14 cellular contexts compared by ENCODE assay signal in the genomic region with DNA sequence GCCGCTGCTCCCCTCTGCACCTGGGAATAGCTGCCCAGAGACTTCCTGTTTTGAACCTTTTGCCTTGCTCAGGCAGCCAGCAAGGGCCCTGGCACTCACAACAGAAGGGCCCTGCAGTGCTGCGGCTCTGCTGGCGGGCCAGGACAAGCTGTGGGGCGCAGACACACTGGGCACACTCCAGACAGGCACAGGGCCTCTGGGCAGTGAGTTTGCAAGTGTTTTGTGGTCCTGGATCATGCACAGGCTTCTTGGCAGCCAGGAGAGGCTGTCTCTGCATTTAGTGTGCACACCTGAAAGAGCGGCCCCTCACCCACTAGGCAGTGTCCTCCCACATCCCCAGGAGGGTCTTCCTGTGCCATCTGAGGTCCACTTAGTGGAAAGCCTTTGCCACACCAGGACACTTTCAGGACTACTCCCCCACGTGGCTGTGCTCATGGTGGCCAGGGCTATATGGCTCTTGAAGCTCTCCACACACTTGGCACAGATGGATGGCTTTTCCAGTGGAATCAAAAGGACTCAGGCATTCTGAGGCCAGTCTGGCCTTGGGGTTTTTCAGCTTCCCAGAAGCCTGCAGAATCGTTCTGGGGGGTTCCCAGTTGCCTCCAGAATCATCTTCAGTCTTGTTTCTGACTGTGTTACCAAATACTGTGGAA. TPM values are rescaled to one million over a fixed set of nuclear protein-coding genes. Genes with fewer than 3 reads are reported as not detected.
DNase-seq lines count a peak whose midpoint lies in the region; ATAC-seq, FAIRE-seq and TF ChIP-seq lines count a peak whose summit lies in the region.
"Had no signal": no experiment of that assay in that cellular context is flagged by ENCODE, and none has a peak within 500 bp of the region (broad histone marks: within the 10 kb centered on the region; RNA-seq: fewer than 3 reads in every experiment).

No MANE protein-coding gene starts in this region.

- H4K20me1 ChIP-seq in MM.1S (ENCODE audit: insufficient read depth, low read length) (no peaks in the 10 kb centered on the region), K562 (replicated peaks; ENCODE audit: control insufficient read depth, insufficient read depth, low read length) (peaks cover 25% of the 10 kb centered on the region), GM23338 (replicated peaks; ENCODE audit: insufficient read depth) (no peaks in the 10 kb centered on the region)

- H3K79me2 ChIP-seq in MM.1S (ENCODE audit: low read length) (no peaks in the 10 kb centered on the region), K562 (ENCODE audit: control insufficient read depth, insufficient read depth, low read length) (no peaks in the 10 kb centered on the region), GM23338 (replicated peaks; ENCODE audit: insufficient read depth) (no peaks in the 10 kb centered on the region)

- 15% methylated on average over 7 of the region's 7 CpGs for WGBS in K562 (ENCODE audit: insufficient coverage, low coverage, missing lambda C conversion rate)

- DNase-seq in activated T-cell treated with anti-CD3 and anti-CD28 coated beads, Interleukin-2, amount 50 U/mL, for 72 hours, result no peak
- DNase-seq in activated T-cell treated with anti-CD3 and anti-CD28 coated beads for 4 hours, result no peak
- DNase-seq in MM.1S, result peak; percentile 65
- DNase-seq in K562 (ENCODE audit: extremely low read depth in 1 of 4, low spot score in 3 of 4), result no peak
- no peak for DNase-seq in NCI-H1694 treated with DMSO at 0.1 percent for 48 hours (lab: John Stamatoyannopoulos, UW)
- no peak for DNase-seq in AML-193 (lab: John Stamatoyannopoulos, UW)
- no peak for DNase-seq in GM23338 (ENCODE audit: low spot score)
- DNase-seq: immature natural killer cell, MV-4-11, NCI-H446 treated with DMSO at 0.1 percent for 48 hours, sigmoid colon had no signal

- POLR2A ChIA-PET in K562 (lab: Yijun Ruan, JAX), result interaction anchor here (0.5 kb wide), 1 partner anchor 534 kb away, joined by 3 read pairs; no protein-coding TSS in a partner anchor

- H3K9me2 ChIP-seq in MM.1S (replicated peaks; ENCODE audit: insufficient read depth, low read length) (no peaks in the 10 kb centered on the region), GM23338 (ENCODE audit: insufficient read depth) (no peaks in the 10 kb centered on the region)

- in situ Hi-C loops in K562 (cut with MboI), result loop anchor here (25.0 kb wide), 1 partner anchor 169 kb away; no protein-coding TSS in a partner anchor

- H3K36me3 ChIP-seq in MM.1S (replicated peaks; ENCODE audit: insufficient read depth, low read length) (no peaks in the 10 kb centered on the region), K562 (ENCODE audit: control insufficient read depth, insufficient read depth, low read length) (no peaks in the 10 kb centered on the region), GM23338 (ENCODE audit: insufficient read depth) (no peaks in the 10 kb centered on the region)

- peak overlapping the region; percentile 78 for H3K27ac Mint-ChIP-seq in activated T-cell treated with anti-CD3 and anti-CD28 coated beads, Interleukin-2, amount 50 U/mL, for 72 hours
- H3K27ac Mint-ChIP-seq in GM23338, result no peak overlapping the region

- ATAC-seq in activated T-cell treated with anti-CD3 and anti-CD28 coated beads, Interleukin-2, amount 50 U/mL, for 72 hours (replicated peaks in 1 of 2), result no peak
- ATAC-seq in K562, result no peak
- no peak for ATAC-seq in GM23338

- no peaks in the 10 kb centered on the region for H3K27me3 Mint-ChIP-seq in activated T-cell treated with anti-CD3 and anti-CD28 coated beads, Interleukin-2, amount 50 U/mL, for 72 hours (ENCODE audit: low read depth)
- H3K27me3 Mint-ChIP-seq in GM23338 (ENCODE audit: insufficient read depth, low read depth, poor library complexity), result peaks cover 9% of the 10 kb centered on the region

- H3F3A ChIP-seq in MM.1S (ENCODE audit: insufficient read depth, low read length) (no peaks in the 10 kb centered on the region), GM23338 (replicated peaks; ENCODE audit: low read depth) (peaks cover 7% of the 10 kb centered on the region; the same call in 1 of the 2 replicates)

- no peak for TF ChIP-seq EP300 in K562 (IDR thresholded peaks at IDR 0.05; ENCODE audit: low read length)

- H3K9ac ChIP-seq in MM.1S (ENCODE audit: low read length) (peak overlapping the region; percentile 11; the same call in 1 of the 2 replicates), K562 (ENCODE audit: insufficient read depth in 1 of 2, low read depth in 2 of 2, low read length in 2 of 2) (peak overlapping the region in 1 of 2 experiments; percentile 59; a peak in 2 of 4 replicates)

- CTCF ChIA-PET in K562 (lab: Yijun Ruan, JAX; ENCODE audit: low intra/inter-chr PET ratio), result no interaction called here

- H3K27ac ChIP-seq in MM.1S (ENCODE audit: low read length) (peak overlapping the region; percentile 27; the same call in 1 of the 2 replicates), K562 (ENCODE audit: extremely low read depth, low read depth, low read length) (no peak overlapping the region), skin epidermis (peak overlapping the region in 12 of 21 experiments; percentile 1 to 94 (median 63)), GM23338 (ENCODE audit: low read depth) (no peak overlapping the region)
- H3K27ac ChIP-seq: sigmoid colon had no signal

- no peaks in the 10 kb centered on the region for H3K9me3 Mint-ChIP-seq in activated T-cell treated with anti-CD3 and anti-CD28 coated beads, Interleukin-2, amount 50 U/mL, for 72 hours
- no peaks in the 10 kb centered on the region for H3K9me3 Mint-ChIP-seq in GM23338
- H3K9me3 Mint-ChIP-seq: immature natural killer cell had no signal

- H3K9me1 ChIP-seq in K562 (ENCODE audit: control insufficient read depth, insufficient read depth, low read length), result no peaks in the 10 kb centered on the region

- H2AFZ ChIP-seq in MM.1S (ENCODE audit: low read length) (peak overlapping the region; percentile 52), K562 (ENCODE audit: low read depth, low read length) (no peak overlapping the region), GM23338 (no peak overlapping the region)

- H3K4me1 Mint-ChIP-seq in activated T-cell treated with anti-CD3 and anti-CD28 coated beads, Interleukin-2, amount 50 U/mL, for 72 hours (ENCODE audit: low read depth), result peaks cover 85% of the 10 kb centered on the region
- H3K4me1 Mint-ChIP-seq in GM23338, result peaks cover 11% of the 10 kb centered on the region; the same call in 1 of the 3 replicates

- H3K27me3 ChIP-seq in MM.1S (replicated peaks; ENCODE audit: insufficient read depth, low read length) (no peaks in the 10 kb centered on the region), K562 (ENCODE audit: control insufficient read depth in 2 of 2, insufficient read depth in 2 of 2, low read length in 2 of 2) (peaks cover 24 to 53% of the 10 kb centered on the region in 2 experiments; a peak in 4 of 5 replicates), GM23338 (ENCODE audit: insufficient read depth) (peaks cover 10% of the 10 kb centered on the region; the same call in 1 of the 2 replicates)
- H3K27me3 ChIP-seq: sigmoid colon had no signal

- no TSS peak for BruUV-seq in K562 (replicated peaks; lab: Mats Ljungman, UMichigan)

- TF ChIP-seq CTCF in MM.1S (IDR thresholded peaks at IDR 0.05; ENCODE audit: low read length) (0 out of 2 replicates have a peak, but pooled peaks have one; percentile 14), K562 (IDR thresholded peaks at IDR 0.05 in 2 of 3, conservative IDR thresholded peaks at IDR 0.05 in 1 of 3; ENCODE audit: insufficient read depth in 2 of 3, low read depth in 1 of 3, low read length in 3 of 3) (no peak), GM23338 (conservative IDR thresholded peaks at IDR 0.05; ENCODE audit: low read depth in 2 of 2) (no peak)

- H3K9me3 ChIP-seq in MM.1S (replicated peaks; ENCODE audit: insufficient read depth, low read length), result no peaks in the 10 kb centered on the region
- H3K9me3 ChIP-seq in K562 (replicated peaks; ENCODE audit: control insufficient read depth, insufficient read depth, low read depth, low read length), result no peaks in the 10 kb centered on the region
- H3K9me3 ChIP-seq: sigmoid colon had no signal

- no peak for TF ChIP-seq RAD21 in K562 (CRISPR knock-in tag; conservative IDR thresholded peaks at IDR 0.05 in 1 of 2, IDR thresholded peaks at IDR 0.05 in 1 of 2)

- peak overlapping the region; percentile 34; the same call in 1 of the 2 replicates for H3K4me2 ChIP-seq in MM.1S (ENCODE audit: low read depth, low read length)
- no peak overlapping the region for H3K4me2 ChIP-seq in K562 (ENCODE audit: insufficient read depth, low read length)
- H3K4me2 ChIP-seq in GM23338, result no peak overlapping the region

- no peak for FAIRE-seq in K562 (lab: Jason Lieb, UNC)
- FAIRE-seq: colon, HTR-8/SVneo had no signal

- no peak for TF ChIP-seq POLR2A in K562 (conservative IDR thresholded peaks at IDR 0.05)

- H3K4me1 ChIP-seq in MM.1S (ENCODE audit: low read length), result peaks cover 46% of the 10 kb centered on the region
- H3K4me1 ChIP-seq in K562 (replicated peaks in 1 of 2; ENCODE audit: control insufficient read depth in 2 of 2, insufficient read depth in 2 of 2, low read length in 2 of 2), result peaks cover 9 to 17% of the 10 kb centered on the region in 2 experiments
- H3K4me1 ChIP-seq in GM23338 (ENCODE audit: insufficient read depth), result peaks cover 6% of the 10 kb centered on the region; the same call in 1 of the 2 replicates

- H3K4me3 Mint-ChIP-seq in activated T-cell treated with anti-CD3 and anti-CD28 coated beads, Interleukin-2, amount 50 U/mL, for 72 hours, result peak overlapping the region; percentile 15 to 34
- H3K4me3 Mint-ChIP-seq in GM23338, result no peak overlapping the region

- no peak overlapping the region for H3K4me3 ChIP-seq in MM.1S (ENCODE audit: low read length)
- no peak overlapping the region for H3K4me3 ChIP-seq in K562
- H3K4me3 ChIP-seq in skin epidermis, result no peak overlapping the region
- H3K4me3 ChIP-seq in GM23338, result no peak overlapping the region
- H3K4me3 ChIP-seq: sigmoid colon had no signal

- intact Hi-C loops in K562 (cut with micrococcal nuclease), result no loop called here

- H3K36me3 Mint-ChIP-seq in activated T-cell treated with anti-CD3 and anti-CD28 coated beads, Interleukin-2, amount 50 U/mL, for 72 hours (ENCODE audit: insufficient read depth in 2 of 2), result no peaks in the 10 kb centered on the region
- H3K36me3 Mint-ChIP-seq in GM23338 (ENCODE audit: low read depth), result no peaks in the 10 kb centered on the region
- H3K36me3 Mint-ChIP-seq: immature natural killer cell had no signal

RNA-seq across cellular contexts. Expression of a gene that starts 5.0 kb away (rescaled TPM):
- 10 to 100 TPM; 43.4 to 44.5 TPM for total RNA-seq in activated T-cell treated with anti-CD3 and anti-CD28 coated beads, Interleukin-2, amount 50 U/mL, for 72 hours
- total RNA-seq in K562 (2011; cell fraction: chromatin; rRNA removed; ENCODE audit: low replicate concordance), result 4.1 and 8.3 TPM in 2 replicates
- 11.3 and 12.5 TPM in 2 replicates for total RNA-seq in K562 (2011; cell fraction: nucleolus; rRNA removed)
- total RNA-seq in K562 (2011; cell fraction: nucleoplasm; rRNA removed), result 10.7 and 14.9 TPM in 2 replicates
- total RNA-seq in K562 (2014; rRNA removed) (15.2 and 20.7 TPM in 2 replicates), K562 (2014; rRNA removed; fragmentation: Illumina TruSeq; extraction: Trizol) (4.0 and 4.7 TPM in 2 replicates), K562 (2015; rRNA removed; fragmentation: Illumina TruSeq; extraction: Trizol) (11.8 and 13.3 TPM in 2 replicates), K562 (2021) (17.8 and 18.5 TPM in 2 replicates)
- polyA plus RNA-seq in K562 (2011; rRNA removed) (7.1 and 16.0 TPM in 2 replicates), K562 (2014; fragmentation: Illumina TruSeq; extraction: Trizol) (12.8 and 17.0 TPM in 2 replicates), K562 (2014; fragmentation: Nextera tagmentation; extraction: Ambion mirVana) (under 1 TPM; 0.55 to 0.63 TPM), K562 (2014; rRNA removed) (10.9 and 14.4 TPM in 2 replicates), GM23338 (2016; fragmentation: Nextera tagmentation; extraction: Ambion mirVana) (14.8 and 15.6 TPM in 2 replicates)
- 33.4 and 58.2 TPM in 2 replicates for polyA plus RNA-seq in K562 (2011; cell fraction: cytosol; rRNA removed)
- 12.9 and 16.7 TPM in 2 replicates for polyA plus RNA-seq in K562 (2011; cell fraction: nucleus; rRNA removed)
- polyA plus RNA-seq in K562 (2012), result 19.5 and 22.0 TPM in 2 replicates
- polyA minus RNA-seq in K562 (2011; rRNA and poly(A)+ RNA removed), result 4.0 and 5.8 TPM in 2 replicates
- polyA minus RNA-seq in K562 (2011; cell fraction: cytosol; rRNA and poly(A)+ RNA removed), result 11.0 and 19.7 TPM in 2 replicates
- polyA minus RNA-seq in K562 (2011; cell fraction: nucleus; rRNA and poly(A)+ RNA removed), result 2.6 and 8.4 TPM in 2 replicates
- 18.8 and 34.7 TPM in 2 replicates for total RNA-seq in GM23338 (2014; rRNA removed; shearing (Covaris generic))

RNA-seq across cellular contexts. Expression of a gene that starts 30.6 kb away (rescaled TPM):
- total RNA-seq in activated T-cell treated with anti-CD3 and anti-CD28 coated beads, Interleukin-2, amount 50 U/mL, for 72 hours, result 10 to 100 TPM; 31.4 to 39.0 TPM
- 9.2 and 11.5 TPM in 2 replicates for total RNA-seq in K562 (2011; cell fraction: chromatin; rRNA removed; ENCODE audit: low replicate concordance)
- 5.3 and 7.7 TPM in 2 replicates for total RNA-seq in K562 (2011; cell fraction: nucleolus; rRNA removed)
- total RNA-seq in K562 (2011; cell fraction: nucleoplasm; rRNA removed), result 6.3 and 11.7 TPM in 2 replicates
- total RNA-seq in K562 (2014; rRNA removed) (1.8 and 3.1 TPM in 2 replicates), K562 (2014; rRNA removed; fragmentation: Illumina TruSeq; extraction: Trizol) (2.2 and 2.5 TPM in 2 replicates), K562 (2015; rRNA removed; fragmentation: Illumina TruSeq; extraction: Trizol) (3.4 and 3.9 TPM in 2 replicates), K562 (2021) (1.8 and 3.2 TPM in 2 replicates)
- polyA plus RNA-seq in K562 (2011; rRNA removed) (3.6 and 9.5 TPM in 2 replicates), K562 (2014; fragmentation: Illumina TruSeq; extraction: Trizol) (1.8 TPM in 2 replicates), K562 (2014; fragmentation: Nextera tagmentation; extraction: Ambion mirVana) (1 to 10 TPM; 1.1 to 1.5 TPM), K562 (2014; rRNA removed) (2.4 and 2.6 TPM in 2 replicates), GM23338 (2016; fragmentation: Nextera tagmentation; extraction: Ambion mirVana) (0.64 and 0.94 TPM in 2 replicates)
- polyA plus RNA-seq in K562 (2011; cell fraction: cytosol; rRNA removed), result 1.7 and 5.3 TPM in 2 replicates
- polyA plus RNA-seq in K562 (2011; cell fraction: nucleus; rRNA removed), result 21.4 and 31.5 TPM in 2 replicates
- 1.7 and 8.3 TPM in 2 replicates for polyA plus RNA-seq in K562 (2012)
- polyA minus RNA-seq in K562 (2011; rRNA and poly(A)+ RNA removed), result 1.8 and 7.0 TPM in 2 replicates
- 2.5 and 2.8 TPM in 2 replicates for polyA minus RNA-seq in K562 (2011; cell fraction: cytosol; rRNA and poly(A)+ RNA removed)
- polyA minus RNA-seq in K562 (2011; cell fraction: nucleus; rRNA and poly(A)+ RNA removed), result 8.2 and 30.1 TPM in 2 replicates
- 1.6 and 2.3 TPM in 2 replicates for total RNA-seq in GM23338 (2014; rRNA removed; shearing (Covaris generic))

Comparison
In these comparisons a context has a peak if more than half of its experiments do, and no peak if none do; other contexts are left out.
1. H3K27ac ChIP-seq: peak in MM.1S (single experiment) and skin epidermis (12 of 21); none in K562 (single experiment) and GM23338 (single experiment).